Comparison of ENCODE assay signal across 18 cellular contexts in the genomic region with DNA sequence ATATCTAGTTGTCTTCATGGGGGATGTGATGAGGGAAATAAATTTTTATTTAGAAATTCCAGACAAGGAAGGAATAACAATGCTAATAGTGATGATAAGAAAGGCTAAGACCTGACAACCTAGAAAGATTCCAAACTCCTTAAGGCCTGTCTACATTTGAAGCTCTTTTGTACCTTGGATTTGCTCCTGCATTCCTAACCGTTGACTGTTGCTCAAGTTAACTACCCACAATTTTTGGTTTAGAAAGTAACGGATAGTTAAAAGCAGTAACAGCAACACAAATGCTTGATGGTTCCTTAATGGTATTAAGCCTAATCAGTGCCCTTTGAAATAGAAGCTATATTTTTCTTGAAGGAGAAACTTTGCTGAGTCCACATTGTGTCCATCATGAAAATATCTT. TPM values are rescaled to one million over a fixed set of nuclear protein-coding genes. Genes with fewer than 3 reads are reported as not detected.
DNase-seq lines count a peak whose midpoint lies in the region; ATAC-seq and TF ChIP-seq lines count a peak whose summit lies in the region.
"Had no signal": no experiment of that assay in that cellular context is flagged by ENCODE, and none has a peak within 500 bp of the region (broad histone marks: within the 10 kb centered on the region; RNA-seq: fewer than 3 reads in every experiment).

No MANE protein-coding gene starts in this region.

- H3K36me3 ChIP-seq in HUES6 (ENCODE audit: control insufficient read depth, insufficient read depth, low read length) = peaks cover 35% of the 10 kb centered on the region
- H3K36me3 ChIP-seq in brain microvascular endothelial cell (replicated peaks) = no peaks in the 10 kb centered on the region
- H3K36me3 ChIP-seq in neuronal stem cell (replicated peaks in 1 of 2; ENCODE audit: control insufficient read depth in 2 of 2, insufficient read depth in 2 of 2, low read length in 2 of 2) = peaks cover 0 to 84% of the 10 kb centered on the region in 2 donors
- H3K36me3 ChIP-seq: colonic mucosa, Peyer's patch had no signal

- H3K4me3 ChIP-seq in HUES6 (ENCODE audit: low read depth, low read length) (no peak overlapping the region), brain microvascular endothelial cell (ENCODE audit: low read depth, low read length) (no peak overlapping the region), neuronal stem cell (ENCODE audit: low read length in 2 of 2) (no peak overlapping the region)
- H3K4me3 ChIP-seq: colonic mucosa, Peyer's patch, sigmoid colon had no signal

- no peak for TF ChIP-seq CTCF in brain microvascular endothelial cell (IDR thresholded peaks at IDR 0.05; ENCODE audit: low read depth, low read length, missing control alignments)

- no peak overlapping the region for H2BK12ac ChIP-seq in neuronal stem cell (ENCODE audit: low read length)

- WGBS in neuronal stem cell (ENCODE audit: extremely low coverage in 2 of 2, insufficient read length in 2 of 2, insufficient replicate concordance in 1 of 2), 2 donors = no CpG with 5 or more reads among the region's 2 CpGs

- no peak overlapping the region for H3K4ac ChIP-seq in neuronal stem cell (ENCODE audit: low read length)

- peak overlapping the region; percentile 26; the same call in 1 of the 2 replicates for H3K27ac ChIP-seq in HUES6 (ENCODE audit: low read depth, low read length)
- H3K27ac ChIP-seq in brain microvascular endothelial cell = peak overlapping the region; percentile 71
- H3K27ac ChIP-seq in neuronal stem cell (replicated peaks; ENCODE audit: low read length) = no peak overlapping the region
- H3K27ac ChIP-seq: colonic mucosa, KMS-11, Peyer's patch had no signal

- no peaks in the 10 kb centered on the region for H3K27me3 ChIP-seq in HUES6 (ENCODE audit: control insufficient read depth, insufficient read depth, low read length)
- no peaks in the 10 kb centered on the region for H3K27me3 ChIP-seq in brain microvascular endothelial cell (replicated peaks)
- H3K27me3 ChIP-seq in neuronal stem cell (ENCODE audit: control insufficient read depth in 3 of 3, insufficient read depth in 3 of 3, low read depth in 1 of 3, low read length in 3 of 3) = no peaks in the 10 kb centered on the region
- H3K27me3 ChIP-seq: colonic mucosa, Peyer's patch, sigmoid colon had no signal

- no peak overlapping the region for H2AK5ac ChIP-seq in neuronal stem cell (ENCODE audit: low read depth, low read length)

- no peak overlapping the region for H2BK5ac ChIP-seq in neuronal stem cell (ENCODE audit: low read length)

- DNase-seq in ACHN = peak; percentile 49
- peak; percentile 24 for DNase-seq in brain microvascular endothelial cell
- peak; percentile 13 for DNase-seq in kidney glomerular epithelial cell (lab: John Stamatoyannopoulos, UW)
- no peak for DNase-seq in stimulated activated CD4-positive, alpha-beta T cell treated with anti-CD3 and anti-CD28 coated beads, Interleukin-12 subunit alpha, Interleukin-12 subunit beta, amount 100 ng/mL, for 4 hours
- no peak for DNase-seq in neuronal stem cell (ENCODE audit: low spot score)
- DNase-seq: activated CD4-positive, CD25-positive, alpha-beta regulatory T cell treated with anti-CD3 and anti-CD28 coated beads, Interleukin-2, amount 50 U/mL, for 72 hours; Caco-2; colonic mucosa; erythroblast; NCI-H146; NCI-H526 treated with DMSO at 0.1 percent for 48 hours; Peyer's patch; sigmoid colon had no signal

- H3K9ac ChIP-seq in HUES6 (ENCODE audit: low read length) (no peak overlapping the region), neuronal stem cell (ENCODE audit: low read depth, low read length, poor library complexity) (no peak overlapping the region)
- H3K9ac ChIP-seq: KMS-11 had no signal

- H3K9me3 ChIP-seq in HUES6 (ENCODE audit: control insufficient read depth, insufficient read depth, low read depth, low read length) = 0 out of 2 replicates have a peak, but pooled peaks cover under 1% of the 10 kb centered on the region
- peaks cover 0 to 11% of the 10 kb centered on the region in 2 donors for H3K9me3 ChIP-seq in neuronal stem cell (replicated peaks in 1 of 2; ENCODE audit: control insufficient read depth in 2 of 2, insufficient read depth in 1 of 2, low read depth in 1 of 2, low read length in 2 of 2)
- H3K9me3 ChIP-seq: Caco-2, colonic mucosa, Peyer's patch, sigmoid colon had no signal

- no peak overlapping the region for H2AFZ ChIP-seq in neuronal stem cell (ENCODE audit: low read length)

- H3K4me2 ChIP-seq in neuronal stem cell (ENCODE audit: insufficient read depth, low read length, poor library complexity, severe bottlenecking) = no peak overlapping the region
- H3K4me2 ChIP-seq: KMS-11 had no signal

- H3K14ac ChIP-seq in neuronal stem cell (ENCODE audit: low read length) = no peak overlapping the region

- in situ Hi-C loops in ACHN (cut with HindIII; ENCODE audit: low pct_ligation_motif_present, low pct_unique_long_range_greater_than_20kb, low sequenced_read_pairs) = no loop called here
- in situ Hi-C loops in brain microvascular endothelial cell (cut with HindIII; ENCODE audit: low pct_ligation_motif_present, low sequenced_read_pairs) = no loop called here

- H2BK15ac ChIP-seq in neuronal stem cell (ENCODE audit: low read length) = no peak overlapping the region

- H3K23ac ChIP-seq in neuronal stem cell (ENCODE audit: low read depth, low read length, poor library complexity) = no peak overlapping the region

- no peak overlapping the region for H4K91ac ChIP-seq in neuronal stem cell (ENCODE audit: low read depth, low read length, poor library complexity)

- ATAC-seq in GM21423 (IDR thresholded peaks at IDR 0.05; ENCODE audit: unreplicated experiment) (no peak), HG02588 (IDR thresholded peaks at IDR 0.05; ENCODE audit: unreplicated experiment) (no peak)
- ATAC-seq: HCT116 had no signal

- 0 out of 2 replicates have a peak, but pooled peaks cover 2% of the 10 kb centered on the region for H3K4me1 ChIP-seq in HUES6 (ENCODE audit: control insufficient read depth, insufficient read depth, low read length)
- H3K4me1 ChIP-seq in neuronal stem cell (ENCODE audit: control insufficient read depth in 2 of 2, insufficient read depth in 1 of 2, low read depth in 1 of 2, low read length in 2 of 2) = peaks cover 9 to 11% of the 10 kb centered on the region in 2 donors
- H3K4me1 ChIP-seq: colonic mucosa had no signal

- H3K79me1 ChIP-seq in neuronal stem cell (ENCODE audit: low read depth, low read length) = no peaks in the 10 kb centered on the region

- no peak overlapping the region for H4K8ac ChIP-seq in neuronal stem cell (ENCODE audit: low read depth, low read length)

- H2BK120ac ChIP-seq in neuronal stem cell (ENCODE audit: low read depth, low read length) = no peak overlapping the region

- no peak overlapping the region for H3K18ac ChIP-seq in neuronal stem cell (ENCODE audit: low read length)

RNA-seq across cellular contexts. Expression of gene TRMT11, which starts 52.9 kb away (rescaled TPM):
- 30.6 TPM for polyA plus RNA-seq in neuronal stem cell (2013, experiment 1 of 2)
- polyA plus RNA-seq in neuronal stem cell (2013, experiment 2 of 2) = 32.7 TPM

Comparison
In these comparisons a context has a peak if more than half of its experiments do, and no peak if none do; other contexts are left out.
1. DNase-seq: peak in ACHN (single experiment), brain microvascular endothelial cell (single experiment) and kidney glomerular epithelial cell (single experiment); none in stimulated activated CD4-positive, alpha-beta T cell treated with anti-CD3 and anti-CD28 coated beads, Interleukin-12 subunit alpha, Interleukin-12 subunit beta, amount 100 ng/mL, for 4 hours (single experiment) and neuronal stem cell (single experiment).